In the genomic region with DNA sequence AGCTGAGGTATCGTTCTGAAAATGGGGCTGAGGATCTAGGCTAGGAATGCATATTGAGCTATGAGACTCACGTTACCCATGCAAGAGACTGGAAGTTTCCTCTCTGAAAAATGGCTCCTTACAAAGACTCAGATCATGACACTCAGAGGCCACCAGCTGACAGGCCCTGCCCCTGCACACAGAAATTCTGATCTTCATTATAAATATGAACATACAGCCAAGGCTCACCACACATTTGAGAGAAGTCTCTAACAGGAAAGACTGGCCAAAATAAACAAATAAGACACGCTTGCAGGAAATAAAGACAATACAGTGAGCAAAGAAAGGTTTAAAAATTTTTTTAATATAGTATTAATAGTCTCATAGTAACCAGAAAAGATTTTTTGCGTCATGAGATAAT, we compare ENCODE assay signal across 19 cellular contexts.
DNase-seq lines count a peak whose midpoint lies in the region; ATAC-seq and TF ChIP-seq lines count a peak whose summit lies in the region.
"Had no signal": no experiment of that assay in that cellular context is flagged by ENCODE, and none has a peak within 500 bp of the region (broad histone marks: within the 10 kb centered on the region; RNA-seq: fewer than 3 reads in every experiment).

No MANE protein-coding gene starts in this region.

- intact Hi-C loops in right cardiac atrium (cut with DNase I) = no loop called here
- intact Hi-C loops in left cardiac atrium (cut with DNase I) = no loop called here

- no peak for TF ChIP-seq EP300 in gastroesophageal sphincter (IDR thresholded peaks at IDR 0.05)

- DNase-seq in right cardiac atrium (no peak), left cardiac atrium (no peak), cardiac fibroblast (ENCODE audit: low read depth in 2 of 2) (peak; percentile 47 to 70), fibroblast of pulmonary artery (ENCODE audit: low read depth) (peak; percentile 65), smooth muscle cell of the brain vasculature (ENCODE audit: low read depth, low spot score) (peak; percentile 61), NCI-H1092 treated with DMSO at 0.1 percent for 48 hours (lab: John Stamatoyannopoulos, UW) (no peak)
- DNase-seq: C1 segment of cervical spinal cord, COR-L47, DMS153, Kasumi-1, MV-4-11, NCI-H1436 treated with DMSO at 0.1 percent for 48 hours, NCI-H2081, NCI-H774, PC-9 had no signal

- H3K4me3 ChIP-seq in right cardiac atrium (ENCODE audit: low read length) (no peak overlapping the region), cardiac fibroblast (replicated peaks in 1 of 2; ENCODE audit: low read depth in 2 of 2, low read length in 2 of 2) (no peak overlapping the region), fibroblast of pulmonary artery (replicated peaks; ENCODE audit: low read depth, low read length) (no peak overlapping the region), gastroesophageal sphincter (no peak overlapping the region)
- H3K4me3 ChIP-seq: HAP-1, PC-9 had no signal

- H3K36me3 ChIP-seq in gastroesophageal sphincter = no peaks in the 10 kb centered on the region
- H3K36me3 ChIP-seq: HAP-1 had no signal

- TF ChIP-seq CTCF in cardiac fibroblast (IDR thresholded peaks at IDR 0.05; ENCODE audit: low read depth, low read length) (no peak), fibroblast of pulmonary artery (IDR thresholded peaks at IDR 0.05; ENCODE audit: low read length, missing control alignments) (no peak), gastroesophageal sphincter (IDR thresholded peaks at IDR 0.05) (no peak)

- TF ChIP-seq POLR2A in gastroesophageal sphincter (IDR thresholded peaks at IDR 0.05) = no peak

- ATAC-seq in right cardiac atrium (no peak), left cardiac atrium (no peak), gastroesophageal sphincter (no peak), HG03565 (IDR thresholded peaks at IDR 0.05; ENCODE audit: unreplicated experiment) (no peak)

- H3K9me3 ChIP-seq in right cardiac atrium (ENCODE audit: control insufficient read depth, low read length) (no peaks in the 10 kb centered on the region), gastroesophageal sphincter (peaks cover 0 to 3% (median 0%) of the 10 kb centered on the region in 3 donors)
- H3K9me3 ChIP-seq: HAP-1 had no signal

- H3K27ac ChIP-seq in right cardiac atrium (ENCODE audit: low read length) (peak overlapping the region; percentile 58), gastroesophageal sphincter (no peak overlapping the region)
- H3K27ac ChIP-seq: HL-60, PC-9 had no signal

- no peaks in the 10 kb centered on the region for H3K27me3 ChIP-seq in right cardiac atrium (ENCODE audit: control insufficient read depth, insufficient read depth)
- H3K27me3 ChIP-seq in gastroesophageal sphincter = no peaks in the 10 kb centered on the region

- WGBS in right cardiac atrium = 60% methylated on average over 4 of the region's 4 CpGs
- 58 to 65% methylated on average over 3 to 4 of the region's 4 CpGs for WGBS in gastroesophageal sphincter (ENCODE audit: low coverage in 1 of 2), 2 donors

- H3K4me1 ChIP-seq in right cardiac atrium (ENCODE audit: control insufficient read depth, insufficient read depth, low read length) = peaks cover 2% of the 10 kb centered on the region
- H3K4me1 ChIP-seq in gastroesophageal sphincter = peaks cover 0 to 6% (median 0%) of the 10 kb centered on the region in 3 donors
- H3K4me1 ChIP-seq: HAP-1 had no signal

Comparison
In these comparisons a context has a peak if more than half of its experiments do, and no peak if none do; other contexts are left out.
1. DNase-seq: peak in cardiac fibroblast (2 of 2), fibroblast of pulmonary artery (single experiment) and smooth muscle cell of the brain vasculature (single experiment); none in right cardiac atrium (0 of 3), left cardiac atrium (single experiment) and NCI-H1092 treated with DMSO at 0.1 percent for 48 hours (single experiment).